Comparison of ENCODE assay signal across 7 cellular contexts in the genomic region with DNA sequence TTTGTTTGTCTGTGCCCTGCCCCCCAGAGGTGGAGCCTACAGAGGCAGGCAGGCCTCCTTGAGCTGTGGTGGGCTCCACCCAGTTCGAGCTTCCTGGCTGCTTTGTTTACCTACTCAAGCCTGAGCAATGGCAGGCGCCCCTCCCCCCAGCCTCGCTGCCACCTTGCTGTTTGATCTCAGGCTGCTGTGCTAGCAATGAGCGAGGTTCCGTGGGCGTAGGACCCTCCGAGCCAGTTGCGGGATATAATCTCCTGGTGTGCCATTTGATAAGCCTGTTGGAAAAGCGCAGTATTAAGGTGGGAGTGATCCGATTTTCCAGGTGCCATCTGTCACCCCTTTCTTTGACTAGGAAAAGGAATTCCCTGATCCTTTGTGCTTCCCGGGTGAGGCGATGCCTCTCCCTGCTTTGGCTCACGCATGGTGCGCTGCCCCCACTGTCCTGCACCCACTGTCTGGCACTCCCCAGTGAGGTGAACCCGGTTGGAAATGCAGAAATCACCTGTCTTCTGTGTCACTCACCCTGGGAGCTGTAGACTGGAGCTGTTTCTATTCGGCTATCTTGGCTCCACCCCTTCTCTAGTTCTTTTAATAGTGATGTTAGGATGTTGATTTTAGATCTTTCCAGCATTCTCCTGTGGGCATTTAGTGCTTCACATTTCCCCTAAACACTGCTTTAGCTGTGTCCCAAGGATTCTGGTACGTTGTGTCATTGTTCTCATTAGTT.
DNase-seq lines count a peak whose midpoint lies in the region; ATAC-seq and TF ChIP-seq lines count a peak whose summit lies in the region.
"Not testable (repeated sequence)": the region's sequence is repeated elsewhere in the genome, so short reads cannot be mapped to it uniquely, and the experiment has no call there.

No MANE protein-coding gene starts in this region.

- peak in 1 of 3 donors; percentile 6 for TF ChIP-seq POLR2A in body of pancreas (IDR thresholded peaks at IDR 0.05)

- H3K4me2 ChIP-seq in KMS-11 (peak overlapping the region; percentile 29; the same call in 1 of the 2 replicates), PC-9 (peak overlapping the region; percentile 90)

- not testable (repeated sequence) for H3K27ac ChIP-seq in KMS-11, PC-9, body of pancreas
- peak overlapping the region in 1 of 2 donors; percentile 32 for H3K27ac ChIP-seq in mucosa of rectum (ENCODE audit: low read depth in 2 of 2, low read length in 2 of 2)

- not testable (repeated sequence) for H3K9me2 ChIP-seq in PC-9 (ENCODE audit: insufficient read depth)

- not testable (repeated sequence) for H3K79me2 ChIP-seq in KMS-11 (ENCODE audit: insufficient read depth, low read depth); PC-9 (ENCODE audit: low read depth)

- H3F3A ChIP-seq in PC-9 (ENCODE audit: insufficient read depth, low read depth): not testable (repeated sequence)

- not testable (repeated sequence) for BruUV-seq in PC-9 (replicated peaks; lab: Mats Ljungman, UMichigan)

- H3K4me3 ChIP-seq in KMS-11 (IDR thresholded peaks at IDR 0.05; ENCODE audit: insufficient read depth, low read depth, low read length); body of pancreas: not testable (repeated sequence)
- H3K4me3 ChIP-seq in PC-9: peak overlapping the region; percentile 65
- H3K4me3 ChIP-seq in mucosa of rectum (ENCODE audit: low read length in 2 of 2): peak overlapping the region; percentile 48 to 58

- not testable (repeated sequence) for H3K27me3 ChIP-seq in KMS-11 (ENCODE audit: insufficient read depth, low read depth); PC-9 (ENCODE audit: insufficient read depth, low read depth); body of pancreas; mucosa of rectum (ENCODE audit: control insufficient read depth in 2 of 2, insufficient read depth in 2 of 2, low read length in 2 of 2)

- intact Hi-C loops in PC-9 (cut with micrococcal nuclease; ENCODE audit: unreplicated experiment); body of pancreas (cut with DNase I): not testable (repeated sequence)

- H3K9ac ChIP-seq in KMS-11: peak overlapping the region; percentile 30; the same call in 1 of the 2 replicates
- H3K9ac ChIP-seq in mucosa of rectum (ENCODE audit: low read depth in 1 of 2, low read length in 2 of 2): peak overlapping the region in 1 of 2 donors; percentile 43

- not testable (repeated sequence) for H4K20me1 ChIP-seq in KMS-11 (ENCODE audit: insufficient read depth); PC-9 (ENCODE audit: insufficient read depth)

- not testable (repeated sequence) for H3K36me3 ChIP-seq in KMS-11 (ENCODE audit: insufficient read depth); PC-9 (ENCODE audit: low read depth); body of pancreas (replicated peaks in 1 of 2; ENCODE audit: insufficient read depth in 1 of 2, low read depth in 2 of 2); mucosa of rectum (ENCODE audit: control insufficient read depth in 2 of 2, insufficient read depth in 2 of 2, low read length in 2 of 2)

- DNase-seq in COLO668 (lab: John Stamatoyannopoulos, UW; ENCODE audit: unreplicated experiment) (peak; percentile 69), G401 (ENCODE audit: low spot score) (peak; percentile 46), NCI-H526 (lab: John Stamatoyannopoulos, UW) (peak; percentile 43 to 57), PC-9 (peak in 1 of 2 experiments; percentile 53), body of pancreas (peak; percentile 29 to 69 (median 40))

- in situ Hi-C loops in G401 (cut with HindIII; ENCODE audit: low sequenced_read_pairs): not testable (repeated sequence)

- CTCF ChIA-PET in PC-9 (lab: Charles Lee): not testable (repeated sequence)

- POLR2A ChIA-PET in PC-9 (lab: Charles Lee; ENCODE audit: unreplicated experiment): interaction anchor here (0.6 kb wide), 2 partner anchors 191 to 472 kb away, joined by 3 to 5 read pairs; no protein-coding TSS in a partner anchor

- not testable (repeated sequence) for ATAC-seq in body of pancreas

- H2AFZ ChIP-seq in KMS-11 (ENCODE audit: low read depth) (peak overlapping the region; percentile 57; the same call in 1 of the 2 replicates), PC-9 (peak overlapping the region; percentile 94)

- WGBS in body of pancreas, 2 donors: 77 to 83% methylated on average over 16 to 17 of the region's 17 CpGs

- H3K9me3 ChIP-seq in PC-9 (ENCODE audit: insufficient read depth, low read depth); body of pancreas; mucosa of rectum (ENCODE audit: control insufficient read depth in 2 of 2, low read length in 2 of 2): not testable (repeated sequence)

- TF ChIP-seq CTCF in KMS-11 (conservative IDR thresholded peaks at IDR 0.05; ENCODE audit: low read depth, low read length); PC-9 (conservative IDR thresholded peaks at IDR 0.05); body of pancreas (IDR thresholded peaks at IDR 0.05): not testable (repeated sequence)

- H3K4me1 ChIP-seq in KMS-11 (ENCODE audit: low read depth, poor library complexity, severe bottlenecking); PC-9 (replicated peaks; ENCODE audit: insufficient read depth); body of pancreas; mucosa of rectum (ENCODE audit: control insufficient read depth in 2 of 2, insufficient read depth in 2 of 2, low read length in 2 of 2): not testable (repeated sequence)
